ENCODE assay signal across 20 cellular contexts in the genomic region with DNA sequence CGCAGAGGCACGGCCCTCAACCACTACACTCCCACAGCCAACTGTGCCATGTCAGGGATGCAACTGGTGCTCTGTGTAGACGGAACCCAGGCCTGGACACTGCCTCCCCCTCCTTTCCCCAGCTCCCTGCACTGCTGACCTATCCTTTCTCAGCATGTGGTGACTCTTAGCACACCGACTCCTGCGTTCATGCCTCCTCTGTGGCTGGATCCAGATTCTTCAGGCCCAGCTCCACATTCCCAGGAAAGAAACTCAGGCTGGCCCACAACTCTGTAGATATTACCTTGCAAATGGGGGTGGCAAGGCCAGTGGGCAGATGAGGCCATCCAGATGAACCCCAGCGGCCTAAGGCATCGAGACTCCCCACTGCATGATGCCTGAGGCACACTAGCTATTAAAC.
DNase-seq lines count a peak whose midpoint lies in the region; ATAC-seq and TF ChIP-seq lines count a peak whose summit lies in the region.
"Had no signal": no experiment of that assay in that cellular context is flagged by ENCODE, and none has a peak within 500 bp of the region (broad histone marks: within the 10 kb centered on the region; RNA-seq: fewer than 3 reads in every experiment).

No MANE protein-coding gene starts in this region.

- DNase-seq in AG10803 (ENCODE audit: low read depth) (peak; percentile 35), PC-3 (no peak), choroid plexus epithelial cell (ENCODE audit: low read depth) (peak; percentile 72), mesenchymal stem cell (no peak), NCI-H524 treated with DMSO at 0.1 percent for 48 hours (lab: John Stamatoyannopoulos, UW) (no peak)
- no peak for DNase-seq in activated naive CD8-positive, alpha-beta T cell treated with anti-CD3 and anti-CD28 coated beads, Interleukin-2, amount 50 U/mL, for 24 hours
- DNase-seq: C1 segment of cervical spinal cord; CD8-positive, alpha-beta memory T cell; H7; KBM-7; NCI-H1105 treated with DMSO at 0.1 percent for 48 hours; NCI-H1694; NCI-H2081 treated with DMSO at 0.1 percent for 48 hours; NCI-H510A; NCI-H82; SIG-M5 had no signal

- H3K36me3 ChIP-seq in PC-3 (ENCODE audit: low read depth, low read length) (no peaks in the 10 kb centered on the region), mesenchymal stem cell (ENCODE audit: control insufficient read depth in 1 of 2, insufficient read depth in 2 of 2, low read depth in 1 of 2, low read length in 2 of 2) (no peaks in the 10 kb centered on the region)

- H3K4me1 ChIP-seq in PC-3 (ENCODE audit: insufficient read depth, low read length) (no peaks in the 10 kb centered on the region), mesenchymal stem cell (ENCODE audit: control insufficient read depth, insufficient read depth, low read depth, low read length) (peaks cover 16% of the 10 kb centered on the region)

- no peak overlapping the region for H4K91ac ChIP-seq in mesenchymal stem cell (ENCODE audit: low read length)

- H3K9me2 ChIP-seq in PC-3 (replicated peaks; ENCODE audit: low read length), result no peaks in the 10 kb centered on the region

- H3K27ac ChIP-seq in PC-3 (ENCODE audit: low read length), result peak overlapping the region; percentile 37; the same call in 1 of the 2 replicates
- H3K27ac ChIP-seq in mesenchymal stem cell (ENCODE audit: low read length, poor library complexity, severe bottlenecking), result no peak overlapping the region
- H3K27ac ChIP-seq: RWPE1 had no signal

- no peak overlapping the region for H3K18ac ChIP-seq in mesenchymal stem cell (ENCODE audit: low read depth in 1 of 2, low read length in 2 of 2)

- no peak overlapping the region for H2BK5ac ChIP-seq in mesenchymal stem cell (ENCODE audit: low read depth, low read length, poor library complexity, severe bottlenecking)

- TF ChIP-seq CTCF in AG10803 (conservative IDR thresholded peaks at IDR 0.05; ENCODE audit: low read length) (no peak), PC-3 (conservative IDR thresholded peaks at IDR 0.05; ENCODE audit: low read depth, low read length) (no peak), choroid plexus epithelial cell (conservative IDR thresholded peaks at IDR 0.05; ENCODE audit: low read depth, low read length) (no peak)

- H3K9me3 ChIP-seq in PC-3 (ENCODE audit: low read length) (no peaks in the 10 kb centered on the region), mesenchymal stem cell (ENCODE audit: control insufficient read depth, low read length) (no peaks in the 10 kb centered on the region)

- H4K20me1 ChIP-seq in PC-3 (ENCODE audit: low read length), result no peaks in the 10 kb centered on the region

- H3K27me3 ChIP-seq in PC-3 (ENCODE audit: low read length) (no peaks in the 10 kb centered on the region), mesenchymal stem cell (ENCODE audit: control insufficient read depth in 1 of 2, insufficient read depth in 1 of 2, low read length in 2 of 2) (no peaks in the 10 kb centered on the region)

- no peaks in the 10 kb centered on the region for H3K79me2 ChIP-seq in PC-3 (ENCODE audit: low read length)

- peak overlapping the region in 1 of 2 experiments; percentile 1 for H3K14ac ChIP-seq in mesenchymal stem cell (ENCODE audit: low read length in 2 of 2)

- H3K9ac ChIP-seq in PC-3 (ENCODE audit: low read length) (no peak overlapping the region), mesenchymal stem cell (ENCODE audit: low read length) (peak overlapping the region; percentile 85)

- H3K27ac Mint-ChIP-seq in activated naive CD8-positive, alpha-beta T cell treated with anti-CD3 and anti-CD28 coated beads, Interleukin-2, amount 50 U/mL, for 24 hours, result no peak overlapping the region
- H3K27ac Mint-ChIP-seq: CD8-positive, alpha-beta memory T cell had no signal

- intact Hi-C loops in PC-3 (cut with micrococcal nuclease), result no loop called here

- no peak overlapping the region for H3K23ac ChIP-seq in mesenchymal stem cell (ENCODE audit: low read length in 2 of 2)

- no peaks in the 10 kb centered on the region for H3K9me3 Mint-ChIP-seq in activated naive CD8-positive, alpha-beta T cell treated with anti-CD3 and anti-CD28 coated beads, Interleukin-2, amount 50 U/mL, for 24 hours
- H3K9me3 Mint-ChIP-seq: CD8-positive, alpha-beta memory T cell had no signal

- no TSS peak for BruUV-seq in PC-3 (replicated peaks; lab: Mats Ljungman, UMichigan)

- ATAC-seq in PC-3 (no peak), HG02840 (IDR thresholded peaks at IDR 0.05; ENCODE audit: low FRiP score, unreplicated experiment) (no peak), HG02623 (IDR thresholded peaks at IDR 0.05; ENCODE audit: unreplicated experiment) (no peak)
- no peak for ATAC-seq in activated naive CD8-positive, alpha-beta T cell treated with anti-CD3 and anti-CD28 coated beads, Interleukin-2, amount 50 U/mL, for 24 hours
- ATAC-seq: SK-N-SH treated with all-trans-retinoic acid at 6 μM for 48 hours had no signal

- H2BK15ac ChIP-seq in mesenchymal stem cell (ENCODE audit: low read depth, poor library complexity, severe bottlenecking), result no peak overlapping the region

- no peaks in the 10 kb centered on the region for H3K36me3 Mint-ChIP-seq in activated naive CD8-positive, alpha-beta T cell treated with anti-CD3 and anti-CD28 coated beads, Interleukin-2, amount 50 U/mL, for 24 hours (ENCODE audit: low read depth)
- H3K36me3 Mint-ChIP-seq: CD8-positive, alpha-beta memory T cell had no signal

- no peak overlapping the region for H2BK120ac ChIP-seq in mesenchymal stem cell (ENCODE audit: low read depth, low read length)

- no peaks in the 10 kb centered on the region for H3K79me1 ChIP-seq in mesenchymal stem cell (replicated peaks; ENCODE audit: low read length, poor library complexity, severe bottlenecking)

- H3K4me2 ChIP-seq in PC-3 (ENCODE audit: low read length) (no peak overlapping the region), mesenchymal stem cell (ENCODE audit: low read length, poor library complexity, severe bottlenecking) (no peak overlapping the region)

- H3K4me3 ChIP-seq in AG10803 (ENCODE audit: low read length) (no peak overlapping the region), PC-3 (ENCODE audit: low read length) (no peak overlapping the region), choroid plexus epithelial cell (ENCODE audit: low read depth, low read length) (no peak overlapping the region), mesenchymal stem cell (ENCODE audit: insufficient read depth in 1 of 2, low read depth in 1 of 2, low read length in 2 of 2) (peak overlapping the region in 1 of 2 experiments; percentile 61)

- H2AFZ ChIP-seq in PC-3 (ENCODE audit: low read length) (no peak overlapping the region), mesenchymal stem cell (ENCODE audit: low read depth, low read length) (no peak overlapping the region)

- no peak overlapping the region for H3K4me3 Mint-ChIP-seq in activated naive CD8-positive, alpha-beta T cell treated with anti-CD3 and anti-CD28 coated beads, Interleukin-2, amount 50 U/mL, for 24 hours
- H3K4me3 Mint-ChIP-seq: CD8-positive, alpha-beta memory T cell had no signal

- POLR2A ChIA-PET in PC-3 (lab: Charles Lee; ENCODE audit: unreplicated experiment), result no interaction called here

- WGBS in mesenchymal stem cell, result 39% methylated on average over 7 of the region's 7 CpGs

- no peak overlapping the region for H3K4ac ChIP-seq in mesenchymal stem cell (ENCODE audit: low read depth in 1 of 2, low read length in 2 of 2)

- H2BK12ac ChIP-seq in mesenchymal stem cell (ENCODE audit: low read length in 2 of 2), result no peak overlapping the region

- H3F3A ChIP-seq in PC-3 (ENCODE audit: low read length, unreplicated experiment), result no peaks in the 10 kb centered on the region

- H2AK5ac ChIP-seq in mesenchymal stem cell (ENCODE audit: low read length, severe bottlenecking), result no peak overlapping the region

- no peaks in the 10 kb centered on the region for H3K4me1 Mint-ChIP-seq in activated naive CD8-positive, alpha-beta T cell treated with anti-CD3 and anti-CD28 coated beads, Interleukin-2, amount 50 U/mL, for 24 hours
- H3K4me1 Mint-ChIP-seq: CD8-positive, alpha-beta memory T cell had no signal

- H3K27me3 Mint-ChIP-seq in activated naive CD8-positive, alpha-beta T cell treated with anti-CD3 and anti-CD28 coated beads, Interleukin-2, amount 50 U/mL, for 24 hours, result no peaks in the 10 kb centered on the region

- CTCF ChIA-PET in PC-3 (lab: Charles Lee), result no interaction called here

- H4K8ac ChIP-seq in mesenchymal stem cell (ENCODE audit: low read length), result no peak overlapping the region

Comparison
In these comparisons a context has a peak if more than half of its experiments do, and no peak if none do; other contexts are left out.
1. DNase-seq: peak in AG10803 (single experiment) and choroid plexus epithelial cell (single experiment); none in PC-3 (single experiment), mesenchymal stem cell (single experiment), NCI-H524 treated with DMSO at 0.1 percent for 48 hours (single experiment) and activated naive CD8-positive, alpha-beta T cell treated with anti-CD3 and anti-CD28 coated beads, Interleukin-2, amount 50 U/mL, for 24 hours (single experiment).